1 cellular context compared by ENCODE assay signal in the genomic region with DNA sequence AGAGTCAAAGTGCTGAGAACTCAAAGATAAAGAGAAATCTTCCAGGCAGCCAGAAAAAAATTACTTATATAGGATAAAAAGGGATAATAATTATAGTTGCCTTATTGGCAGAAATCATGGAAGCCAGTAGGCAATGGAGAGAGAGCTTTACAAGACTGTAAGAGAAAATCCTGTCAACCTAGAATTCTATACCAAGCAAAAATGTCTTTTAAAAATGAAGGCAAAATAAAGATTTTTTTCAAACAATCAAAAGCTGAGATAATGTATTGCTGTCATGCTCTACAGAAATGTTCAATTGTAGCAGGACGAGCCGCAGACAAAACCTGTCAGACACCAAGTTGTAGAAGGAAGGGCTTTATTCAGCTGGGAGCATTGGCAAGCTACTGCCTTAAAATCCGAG.
TF ChIP-seq lines count a peak whose summit lies in the region.

No MANE protein-coding gene starts in this region.

TF ChIP-seq in GM23338, 12 proteins besides CTCF, POLR2A, EP300 and RAD21 (continued from another document):
- TF ChIP-seq, protein P1, sequence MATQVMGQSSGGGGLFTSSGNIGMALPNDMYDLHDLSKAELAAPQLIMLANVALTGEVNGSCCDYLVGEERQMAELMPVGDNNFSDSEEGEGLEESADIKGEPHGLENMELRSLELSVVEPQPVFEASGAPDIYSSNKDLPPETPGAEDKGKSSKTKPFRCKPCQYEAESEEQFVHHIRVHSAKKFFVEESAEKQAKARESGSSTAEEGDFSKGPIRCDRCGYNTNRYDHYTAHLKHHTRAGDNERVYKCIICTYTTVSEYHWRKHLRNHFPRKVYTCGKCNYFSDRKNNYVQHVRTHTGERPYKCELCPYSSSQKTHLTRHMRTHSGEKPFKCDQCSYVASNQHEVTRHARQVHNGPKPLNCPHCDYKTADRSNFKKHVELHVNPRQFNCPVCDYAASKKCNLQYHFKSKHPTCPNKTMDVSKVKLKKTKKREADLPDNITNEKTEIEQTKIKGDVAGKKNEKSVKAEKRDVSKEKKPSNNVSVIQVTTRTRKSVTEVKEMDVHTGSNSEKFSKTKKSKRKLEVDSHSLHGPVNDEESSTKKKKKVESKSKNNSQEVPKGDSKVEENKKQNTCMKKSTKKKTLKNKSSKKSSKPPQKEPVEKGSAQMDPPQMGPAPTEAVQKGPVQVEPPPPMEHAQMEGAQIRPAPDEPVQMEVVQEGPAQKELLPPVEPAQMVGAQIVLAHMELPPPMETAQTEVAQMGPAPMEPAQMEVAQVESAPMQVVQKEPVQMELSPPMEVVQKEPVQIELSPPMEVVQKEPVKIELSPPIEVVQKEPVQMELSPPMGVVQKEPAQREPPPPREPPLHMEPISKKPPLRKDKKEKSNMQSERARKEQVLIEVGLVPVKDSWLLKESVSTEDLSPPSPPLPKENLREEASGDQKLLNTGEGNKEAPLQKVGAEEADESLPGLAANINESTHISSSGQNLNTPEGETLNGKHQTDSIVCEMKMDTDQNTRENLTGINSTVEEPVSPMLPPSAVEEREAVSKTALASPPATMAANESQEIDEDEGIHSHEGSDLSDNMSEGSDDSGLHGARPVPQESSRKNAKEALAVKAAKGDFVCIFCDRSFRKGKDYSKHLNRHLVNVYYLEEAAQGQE (IDR thresholded peaks at IDR 0.05; ENCODE audit: unreplicated experiment) = no peak
- no peak for TF ChIP-seq EZH2 (IDR thresholded peaks at IDR 0.05; ENCODE audit: low read depth, unreplicated experiment)
